Comparison of ENCODE assay signal across 7 cellular contexts in genomic region chr20:2652724-2653510, GRCh38. TPM values are rescaled to one million over a fixed set of nuclear protein-coding genes. Genes with fewer than 3 reads are reported as not detected.
DNase-seq lines count a peak whose midpoint lies in the region; ATAC-seq, FAIRE-seq and TF ChIP-seq lines count a peak whose summit lies in the region.

No MANE protein-coding gene starts in this region.

- no peaks in the 10 kb centered on the region for H3K27me3 ChIP-seq in KMS-11 (ENCODE audit: insufficient read depth, low read depth)

- peak overlapping the region; percentile 89 for H3K9ac ChIP-seq in KMS-11

- peak overlapping the region; percentile 85 for H3K27ac ChIP-seq in KMS-11

- H4K20me1 ChIP-seq in KMS-11 (ENCODE audit: insufficient read depth) = peaks cover 17% of the 10 kb centered on the region; the same call in 1 of the 2 replicates

- CTCF ChIA-PET in activated CD8-positive, alpha-beta T cell treated with anti-CD3 and anti-CD28 coated beads, Interleukin-2, amount 10 ng/mL, durations not matched to agents 7 days and 5 days (lab: Charles Lee) = interaction anchor here (0.9 to 6.8 kb wide), 6 partner anchors 11 to 130 kb away, joined by 3 to 50 read pairs (median 4); partner anchors contain the start of gene IDH3B

- H3K27ac Mint-ChIP-seq in activated CD8-positive, alpha-beta T cell treated with anti-CD3 and anti-CD28 coated beads, Interleukin-2, amount 10 ng/mL, durations not matched to agents 7 days and 5 days = peak overlapping the region; percentile 89

- H3K4me1 Mint-ChIP-seq in activated CD8-positive, alpha-beta T cell treated with anti-CD3 and anti-CD28 coated beads, Interleukin-2, amount 10 ng/mL, durations not matched to agents 7 days and 5 days (ENCODE audit: low read depth) = peaks cover 52% of the 10 kb centered on the region

- FAIRE-seq in GM12892 (lab: Jason Lieb, UNC) = peak; percentile 48

- H3K9me3 Mint-ChIP-seq in activated CD8-positive, alpha-beta T cell treated with anti-CD3 and anti-CD28 coated beads, Interleukin-2, amount 10 ng/mL, durations not matched to agents 7 days and 5 days (ENCODE audit: insufficient read depth) = no peaks in the 10 kb centered on the region

- H3K4me2 ChIP-seq in KMS-11 = peak overlapping the region; percentile 84

- no peak; the same call in 1 of the 2 replicates for TF ChIP-seq POLR2A in GM12892 (IDR thresholded peaks at IDR 0.05; ENCODE audit: low read depth, low read length)

- peak; percentile 37 for DNase-seq in GM12892 (ENCODE audit: insufficient read length)
- no peak for DNase-seq in activated CD8-positive, alpha-beta T cell treated with anti-CD3 and anti-CD28 coated beads, Interleukin-2, amount 10 ng/mL, durations not matched to agents 7 days and 5 days
- DNase-seq in germinal center (ENCODE audit: low spot score) = peak; percentile 76
- peak in 43 of 56 donors; percentile 19 to 83 (median 71) for DNase-seq in nucleus accumbens (lab: John Stamatoyannopoulos, UW)
- DNase-seq in NCI-H187 (lab: John Stamatoyannopoulos, UW) = no peak

- H3K4me3 Mint-ChIP-seq in activated CD8-positive, alpha-beta T cell treated with anti-CD3 and anti-CD28 coated beads, Interleukin-2, amount 10 ng/mL, durations not matched to agents 7 days and 5 days = peak overlapping the region; percentile 88

- no peak for TF ChIP-seq CTCF in KMS-11 (conservative IDR thresholded peaks at IDR 0.05; ENCODE audit: low read depth, low read length)

- peaks cover 54% of the 10 kb centered on the region for H3K36me3 Mint-ChIP-seq in activated CD8-positive, alpha-beta T cell treated with anti-CD3 and anti-CD28 coated beads, Interleukin-2, amount 10 ng/mL, durations not matched to agents 7 days and 5 days (ENCODE audit: low read depth)

- no peak overlapping the region for H3K4me3 ChIP-seq in KMS-11 (IDR thresholded peaks at IDR 0.05; ENCODE audit: insufficient read depth, low read depth, low read length)

- peaks cover 8% of the 10 kb centered on the region; the same call in 1 of the 2 replicates for H3K36me3 ChIP-seq in KMS-11 (ENCODE audit: insufficient read depth)

- H3K27me3 Mint-ChIP-seq in activated CD8-positive, alpha-beta T cell treated with anti-CD3 and anti-CD28 coated beads, Interleukin-2, amount 10 ng/mL, durations not matched to agents 7 days and 5 days (ENCODE audit: low read depth) = no peaks in the 10 kb centered on the region

- H3K4me1 ChIP-seq in KMS-11 (ENCODE audit: low read depth, poor library complexity, severe bottlenecking) = peaks cover 5% of the 10 kb centered on the region

- no peak overlapping the region for H2AFZ ChIP-seq in KMS-11 (ENCODE audit: low read depth)

- peaks cover 56% of the 10 kb centered on the region for H3K79me2 ChIP-seq in KMS-11 (ENCODE audit: insufficient read depth, low read depth)

- POLR2A ChIA-PET in activated CD8-positive, alpha-beta T cell treated with anti-CD3 and anti-CD28 coated beads, Interleukin-2, amount 10 ng/mL, durations not matched to agents 7 days and 5 days (lab: Charles Lee) = interaction anchor here (0.6 to 8.6 kb wide), 9 partner anchors 12 to 222 kb away, joined by 3 to 93 read pairs (median 3); partner anchors contain the start of genes IDH3B and SNRPB

- peak; percentile 53 for ATAC-seq in GM21723 (IDR thresholded peaks at IDR 0.05; ENCODE audit: unreplicated experiment)
- ATAC-seq in activated CD8-positive, alpha-beta T cell treated with anti-CD3 and anti-CD28 coated beads, Interleukin-2, amount 10 ng/mL, durations not matched to agents 7 days and 5 days = peak; percentile 50

RNA-seq across cellular contexts. Expression of gene NOP56, which starts 0.5 kb away (rescaled TPM):
- 386 TPM for polyA plus RNA-seq in GM12892 (2012; ENCODE audit: missing spikeins)
- total RNA-seq in activated CD8-positive, alpha-beta T cell treated with anti-CD3 and anti-CD28 coated beads, Interleukin-2, amount 10 ng/mL, durations not matched to agents 7 days and 5 days = 100 to 1,000 TPM; 441 to 450 TPM

RNA-seq across cellular contexts. Expression of gene IDH3B, which starts 11.1 kb away (rescaled TPM):
- 95.7 TPM for polyA plus RNA-seq in GM12892 (2012; ENCODE audit: missing spikeins)
- 100 to 1,000 TPM in 1 of 2 experiments, 10 to 100 TPM in 1; 99.6 to 100 TPM for total RNA-seq in activated CD8-positive, alpha-beta T cell treated with anti-CD3 and anti-CD28 coated beads, Interleukin-2, amount 10 ng/mL, durations not matched to agents 7 days and 5 days

RNA-seq across cellular contexts. Expression of gene EBF4, which starts 39.7 kb away (rescaled TPM):
- polyA plus RNA-seq in GM12892 (2012; ENCODE audit: missing spikeins) = not detected
- not detected for total RNA-seq in activated CD8-positive, alpha-beta T cell treated with anti-CD3 and anti-CD28 coated beads, Interleukin-2, amount 10 ng/mL, durations not matched to agents 7 days and 5 days

Comparison
In these comparisons a context has a peak if more than half of its experiments do, and no peak if none do; other contexts are left out.
1. DNase-seq: peak in GM12892 (single experiment), germinal center (single experiment) and nucleus accumbens (43 of 56); none in activated CD8-positive, alpha-beta T cell treated with anti-CD3 and anti-CD28 coated beads, Interleukin-2, amount 10 ng/mL, durations not matched to agents 7 days and 5 days (single experiment) and NCI-H187 (0 of 2).